In genomic region chr1:8874230-8875201, GRCh38 we compare ENCODE assay signal across 8 cellular contexts. TPM values are rescaled to one million over a fixed set of nuclear protein-coding genes. Genes with fewer than 3 reads are reported as not detected.
DNase-seq lines count a peak whose midpoint lies in the region; ATAC-seq and TF ChIP-seq lines count a peak whose summit lies in the region.

No MANE protein-coding gene starts in this region.

- no peak for TF ChIP-seq RAD21 in liver (IDR thresholded peaks at IDR 0.05)

- intact Hi-C loops in left ventricle myocardium inferior (cut with micrococcal nuclease) (no loop called here), Right ventricle myocardium inferior (cut with DNase I) (no loop called here), uterus (cut with DNase I; ENCODE audit: low total_unique reads) (no loop called here)

- TF ChIP-seq CTCF in left ventricle myocardium inferior (IDR thresholded peaks at IDR 0.05; ENCODE audit: borderline replicate concordance) (no peak), liver (IDR thresholded peaks at IDR 0.05; ENCODE audit: low read depth, low read length, missing input control) (no peak), uterus (IDR thresholded peaks at IDR 0.05) (no peak)

- no peak for ATAC-seq in Right ventricle myocardium inferior
- no peak for ATAC-seq in HG03378 (IDR thresholded peaks at IDR 0.05; ENCODE audit: unreplicated experiment)

- peak overlapping the region in 1 of 2 donors; percentile 50 for H3K9ac ChIP-seq in liver (ENCODE audit: low read depth in 1 of 2, low read length in 2 of 2)

- H3K9me3 ChIP-seq in left ventricle myocardium inferior (replicated peaks), result no peaks in the 10 kb centered on the region
- no peaks in the 10 kb centered on the region for H3K9me3 ChIP-seq in liver (ENCODE audit: control insufficient read depth in 4 of 4, low read length in 3 of 4)
- no peaks in the 10 kb centered on the region for H3K9me3 ChIP-seq in uterus

- H3K27me3 ChIP-seq in left ventricle myocardium inferior (ENCODE audit: low read depth) (no peaks in the 10 kb centered on the region), liver (ENCODE audit: control insufficient read depth in 4 of 4, insufficient read depth in 4 of 4, low read length in 3 of 4) (no peaks in the 10 kb centered on the region), uterus (no peaks in the 10 kb centered on the region)

- 92% methylated on average over 15 of the region's 15 CpGs for WGBS in liver

- no peak for TF ChIP-seq POLR2A in uterus (IDR thresholded peaks at IDR 0.05)

- H3K4me1 ChIP-seq in left ventricle myocardium inferior (peaks cover 79% of the 10 kb centered on the region), liver (ENCODE audit: control insufficient read depth in 4 of 4, insufficient read depth in 4 of 4, low read length in 3 of 4) (peaks cover 31 to 78% (median 57%) of the 10 kb centered on the region in 4 donors), uterus (peaks cover 0 to 11% of the 10 kb centered on the region in 2 donors)

- H3K27ac ChIP-seq in left ventricle myocardium inferior (replicated peaks) (peak overlapping the region; percentile 99), angular gyrus (ENCODE audit: low read depth, low read length) (peak overlapping the region; percentile 63), liver (ENCODE audit: low read depth in 1 of 2, low read length in 2 of 2) (peak overlapping the region; percentile 80 to 95), uterus (peak overlapping the region; percentile 36 to 57)

- H3K4me3 ChIP-seq in left ventricle myocardium inferior (peak overlapping the region; percentile 93), liver (ENCODE audit: low read depth in 1 of 3, low read length in 3 of 3) (no peak overlapping the region), uterus (no peak overlapping the region)

- peaks cover 54% of the 10 kb centered on the region for H3K36me3 ChIP-seq in left ventricle myocardium inferior
- peaks cover 13 to 50% (median 37%) of the 10 kb centered on the region in 4 donors for H3K36me3 ChIP-seq in liver (ENCODE audit: control insufficient read depth in 4 of 4, insufficient read depth in 3 of 4, low read depth in 1 of 4, low read length in 3 of 4)
- no peaks in the 10 kb centered on the region for H3K36me3 ChIP-seq in uterus

- DNase-seq in left ventricle myocardium inferior (no peak), Right ventricle myocardium inferior (ENCODE audit: missing footprints) (no peak), uterus (no peak), NOMO-1 treated with DMSO at 0.1 percent for 48 hours (lab: John Stamatoyannopoulos, UW; ENCODE audit: unreplicated experiment) (no peak)
- DNase-seq in activated effector memory CD4-positive, alpha-beta T cell treated with Interleukin-2 at 50 U/mL for 16 hours, result no peak

TF ChIP-seq in liver, 16 proteins besides CTCF, POLR2A, EP300 and RAD21:
- no peak for TF ChIP-seq JUND (IDR thresholded peaks at IDR 0.05)
- TF ChIP-seq REST (IDR thresholded peaks at IDR 0.05), result no peak
TF ChIP-seq in liver: peak in this region for 0.

RNA-seq across cellular contexts. Expression of gene ENO1, which starts 4.0 kb away (rescaled TPM):
- 124 TPM for total RNA-seq in left ventricle myocardium inferior
- 169 TPM for total RNA-seq in Right ventricle myocardium inferior
- 100 to 1,000 TPM; 270 to 394 TPM for total RNA-seq in liver
- polyA plus RNA-seq in liver, result 100 to 1,000 TPM; 365 to 499 TPM
- total RNA-seq in uterus, result 100 to 1,000 TPM; 123 to 358 (median 225) TPM

RNA-seq across cellular contexts. Expression of gene RERE, which starts 57.1 kb away (rescaled TPM):
- total RNA-seq in left ventricle myocardium inferior (141 TPM), Right ventricle myocardium inferior (133 TPM), liver (10 to 100 TPM; 37.1 to 49.1 TPM), uterus (1,000 to 10,000 TPM in 1 of 4 donors, 100 to 1,000 TPM in 2, 10 to 100 TPM in 1; 51.2 to 1,226 (median 253) TPM)
- 10 to 100 TPM in 1 of 2 donors, 1 to 10 TPM in 1; 9.8 to 12.6 TPM for polyA plus RNA-seq in liver

Comparison
In these comparisons a context has a peak if more than half of its experiments do, and no peak if none do; other contexts are left out.
1. H3K27ac ChIP-seq: peak in every context shown above with its lines; median percentile 99 in left ventricle myocardium inferior; 88 in liver; 63 in angular gyrus; 46 in uterus.